8 cellular contexts compared by ENCODE assay signal in the genomic region with DNA sequence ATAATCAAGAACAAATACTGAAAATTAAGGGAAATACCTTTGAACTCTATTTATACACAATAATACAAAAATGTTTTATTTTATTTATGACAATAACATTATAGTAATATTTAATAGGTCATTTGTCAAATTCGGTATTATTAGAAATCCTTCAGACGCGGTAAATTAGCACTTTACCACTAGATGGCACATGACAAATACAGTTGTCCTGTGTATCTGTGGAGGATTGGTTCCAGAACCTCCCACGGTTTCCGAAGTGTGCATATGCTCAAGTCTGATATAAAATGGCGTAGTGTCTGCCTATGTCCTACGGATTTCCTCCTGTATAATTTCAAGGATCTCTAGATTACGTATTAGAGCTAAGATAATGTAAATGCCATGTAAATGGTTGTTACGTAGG. TPM values are rescaled to one million over a fixed set of nuclear protein-coding genes. Genes with fewer than 3 reads are reported as not detected.
DNase-seq lines count a peak whose midpoint lies in the region; ATAC-seq and TF ChIP-seq lines count a peak whose summit lies in the region.

No MANE protein-coding gene starts in this region.

- H3K4me3 ChIP-seq in fibroblast of villous mesenchyme (ENCODE audit: low read depth, low read length) (no peak overlapping the region), Peyer's patch (no peak overlapping the region)

- H3K27ac ChIP-seq in 22Rv1, result no peak overlapping the region
- H3K27ac ChIP-seq in Peyer's patch, result no peak overlapping the region

- H3K27me3 ChIP-seq in Peyer's patch, result no peaks in the 10 kb centered on the region

- H3K9me3 ChIP-seq in Peyer's patch, result no peaks in the 10 kb centered on the region

- H3K36me3 ChIP-seq in Peyer's patch, result no peaks in the 10 kb centered on the region

- peak; percentile 61 for TF ChIP-seq CTCF in 22Rv1 (IDR thresholded peaks at IDR 0.05)
- peak; percentile 3 for TF ChIP-seq CTCF in GM13976 (IDR thresholded peaks at IDR 0.05; ENCODE audit: borderline replicate concordance, control extremely low read depth, extremely low read depth, insufficient read depth, missing control alignments)
- TF ChIP-seq CTCF in fibroblast of villous mesenchyme (IDR thresholded peaks at IDR 0.05; ENCODE audit: insufficient read depth, low read depth, low read length), result peak; percentile 17
- TF ChIP-seq CTCF in Peyer's patch (IDR thresholded peaks at IDR 0.05), result peak in 1 of 6 experiments; percentile 20

- in situ Hi-C loops in GM13976 (cut with MboI; ENCODE audit: low sequenced_read_pairs, unreplicated experiment), result no loop called here

- no peaks in the 10 kb centered on the region for H3K4me1 ChIP-seq in Peyer's patch

- no peak for TF ChIP-seq POLR2A in Peyer's patch (IDR thresholded peaks at IDR 0.05)

- no peak for ATAC-seq in GM19452 (IDR thresholded peaks at IDR 0.05; ENCODE audit: unreplicated experiment)

- no peak for DNase-seq in GM13976 (ENCODE audit: low spot score)
- peak; percentile 68 for DNase-seq in NCI-H748 (lab: John Stamatoyannopoulos, UW; ENCODE audit: unreplicated experiment)
- DNase-seq in fibroblast of villous mesenchyme (ENCODE audit: low read depth), result peak; percentile 4
- no peak for DNase-seq in Peyer's patch
- DNase-seq in mesenteric fat pad (ENCODE audit: low spot score), result no peak
- no peak for DNase-seq in glomerular visceral epithelial cell (ENCODE audit: extremely low spot score)

RNA-seq across cellular contexts. Expression of a gene that starts 8.1 kb away (rescaled TPM):
- total RNA-seq in fibroblast of villous mesenchyme, result 5.2 and 7.4 TPM in 2 replicates
- total RNA-seq in Peyer's patch, result 10 to 100 TPM; 10.3 to 64.4 (median 17.5) TPM
- total RNA-seq in mesenteric fat pad, result 3,113 TPM

Comparison
In these comparisons a context has a peak if more than half of its experiments do, and no peak if none do; other contexts are left out.
1. DNase-seq: peak in NCI-H748 (single experiment) and fibroblast of villous mesenchyme (single experiment); none in GM13976 (single experiment), Peyer's patch (0 of 3), mesenteric fat pad (single experiment) and glomerular visceral epithelial cell (single experiment).
2. RNA of a gene that starts 8.1 kb away (total RNA-seq): 3,113 TPM in mesenteric fat pad (single experiment); 10.3 to 64.4 TPM in Peyer's patch and 5.2 to 7.4 TPM in fibroblast of villous mesenchyme; every median in the first group is over 10 times any median in the second.